ENCODE assay signal across 9 cellular contexts in genomic region chr12:56601503-56601902, GRCh38. TPM values are rescaled to one million over a fixed set of nuclear protein-coding genes. Genes with fewer than 3 reads are reported as not detected.
DNase-seq lines count a peak whose midpoint lies in the region; ATAC-seq and TF ChIP-seq lines count a peak whose summit lies in the region.
"Had no signal": no experiment of that assay in that cellular context is flagged by ENCODE, and none has a peak within 500 bp of the region (broad histone marks: within the 10 kb centered on the region; RNA-seq: fewer than 3 reads in every experiment).

No MANE protein-coding gene starts in this region.

- H2AFZ ChIP-seq in mammary epithelial cell (ENCODE audit: low read depth, low read length) = no peak overlapping the region

- ATAC-seq in GM18519 (IDR thresholded peaks at IDR 0.05; ENCODE audit: low FRiP score, unreplicated experiment) = no peak

- H3K9me3 Mint-ChIP-seq in MCF 10A (ENCODE audit: unreplicated experiment) = no peaks in the 10 kb centered on the region
- H3K9me3 Mint-ChIP-seq: CD4-positive, alpha-beta memory T cell had no signal

- BruUV-seq in MCF 10A (replicated peaks; lab: Mats Ljungman, UMichigan) (no TSS peak), mammary epithelial cell (replicated peaks; lab: Mats Ljungman, UMichigan) (no TSS peak)

- H3K9me3 ChIP-seq in mammary epithelial cell (replicated peaks; ENCODE audit: insufficient read depth, low read length) = no peaks in the 10 kb centered on the region
- H3K9me3 ChIP-seq in suprapubic skin = no peaks in the 10 kb centered on the region

- dilution Hi-C loops in mammary epithelial cell (cut with HindIII; ENCODE audit: low sequenced_read_pairs) = no loop called here

- no peak overlapping the region for H3K4me2 ChIP-seq in mammary epithelial cell (ENCODE audit: insufficient read depth, low read depth, low read length)

- no peak for TF ChIP-seq POLR2A in suprapubic skin (IDR thresholded peaks at IDR 0.05)

- H3K27me3 ChIP-seq in mammary epithelial cell (ENCODE audit: insufficient read depth, low read length) (no peaks in the 10 kb centered on the region), suprapubic skin (no peaks in the 10 kb centered on the region)

- peaks cover 98% of the 10 kb centered on the region for H3K36me3 Mint-ChIP-seq in MCF 10A (ENCODE audit: insufficient read depth, unreplicated experiment)

- intact Hi-C loops in MCF 10A (cut with micrococcal nuclease) = no loop called here
- intact Hi-C loops in mammary epithelial cell (cut with micrococcal nuclease) = no loop called here

- in situ Hi-C loops in mammary epithelial cell (cut with MboI; ENCODE audit: low sequenced_read_pairs in 2 of 2) = no loop called here

- CTCF ChIA-PET in MCF 10A (lab: Yijun Ruan, JAX) = interaction anchor here (0.6 to 4.6 kb wide), 8 partner anchors 8 to 113 kb away, joined by 4 to 32 read pairs (median 12); partner anchors contain the start of gene BAZ2A
- CTCF ChIA-PET in mammary epithelial cell (lab: Charles Lee; ENCODE audit: low non-redundant PET) = no interaction called here

- 65% methylated on average over 3 of the region's 3 CpGs for WGBS in mammary epithelial cell (ENCODE audit: low coverage, missing lambda C conversion rate)
- WGBS in suprapubic skin = 67% methylated on average over 1 of the region's 3 CpGs

- H3K9ac ChIP-seq in mammary epithelial cell (ENCODE audit: insufficient read depth, low read length) = no peak overlapping the region

- H3K79me2 ChIP-seq in mammary epithelial cell (ENCODE audit: insufficient read depth, low read length) = no peaks in the 10 kb centered on the region

- no peak for TF ChIP-seq CTCF in MCF 10A (IDR thresholded peaks at IDR 0.05; ENCODE audit: unreplicated experiment)
- TF ChIP-seq CTCF in mammary epithelial cell (conservative IDR thresholded peaks at IDR 0.05 in 1 of 2, IDR thresholded peaks at IDR 0.05 in 1 of 2; ENCODE audit: extremely low read depth in 1 of 2, insufficient read depth in 1 of 2, low read depth in 1 of 2, low read length in 2 of 2) = peak in 1 of 2 donors; percentile 19
- TF ChIP-seq CTCF in WI38 (IDR thresholded peaks at IDR 0.05; ENCODE audit: low read depth, low read length) = peak; percentile 23; the same call in 1 of the 2 replicates
- TF ChIP-seq CTCF in fibroblast of pulmonary artery (IDR thresholded peaks at IDR 0.05; ENCODE audit: low read length, missing control alignments) = peak; percentile 35
- no peak for TF ChIP-seq CTCF in suprapubic skin (IDR thresholded peaks at IDR 0.05)

- no peaks in the 10 kb centered on the region for H4K20me1 ChIP-seq in mammary epithelial cell (ENCODE audit: insufficient read depth, low read length)

- H3K4me1 ChIP-seq in mammary epithelial cell (ENCODE audit: insufficient read depth, low read length) = no peaks in the 10 kb centered on the region
- H3K4me1 ChIP-seq in suprapubic skin = peaks cover 3% of the 10 kb centered on the region

- H3K36me3 ChIP-seq in mammary epithelial cell (ENCODE audit: insufficient read depth, low read length) (peaks cover 48% of the 10 kb centered on the region), suprapubic skin (peaks cover 98% of the 10 kb centered on the region)

- POLR2A ChIA-PET in MCF 10A (lab: Yijun Ruan, JAX) = interaction anchor here (0.9 to 1.3 kb wide), 3 partner anchors 12 to 27 kb away, joined by 3 to 11 read pairs (median 3); no protein-coding TSS in a partner anchor

- H3K4me1 Mint-ChIP-seq in MCF 10A (ENCODE audit: insufficient read depth, unreplicated experiment) = no peaks in the 10 kb centered on the region
- H3K4me1 Mint-ChIP-seq: CD4-positive, alpha-beta memory T cell had no signal

- H3K4me3 ChIP-seq in mammary epithelial cell (replicated peaks in 1 of 3; ENCODE audit: insufficient read depth in 1 of 3, low read depth in 2 of 3, low read length in 3 of 3) = no peak overlapping the region
- H3K4me3 ChIP-seq in WI38 (ENCODE audit: low read depth, low read length) = no peak overlapping the region
- no peak overlapping the region for H3K4me3 ChIP-seq in fibroblast of pulmonary artery (replicated peaks; ENCODE audit: low read depth, low read length)
- no peak overlapping the region for H3K4me3 ChIP-seq in suprapubic skin

- no peaks in the 10 kb centered on the region for H3K27me3 Mint-ChIP-seq in MCF 10A (ENCODE audit: insufficient read depth, unreplicated experiment)
- H3K27me3 Mint-ChIP-seq: CD4-positive, alpha-beta memory T cell had no signal

- H3K27ac Mint-ChIP-seq in MCF 10A (ENCODE audit: low read depth, unreplicated experiment) = peak overlapping the region; percentile 23

- DNase-seq in MCF 10A (ENCODE audit: unreplicated experiment) = no peak
- no peak for DNase-seq in mammary epithelial cell
- peak; percentile 25 for DNase-seq in fibroblast of pulmonary artery (ENCODE audit: low read depth)
- DNase-seq in suprapubic skin (ENCODE audit: low spot score in 2 of 2) = no peak
- no peak for DNase-seq in NCI-H510A treated with DMSO at 0.1 percent for 48 hours (lab: John Stamatoyannopoulos, UW)
- DNase-seq in HCEC 1CT = no peak

- no peak for TF ChIP-seq EP300 in suprapubic skin (IDR thresholded peaks at IDR 0.05)

- H3K27ac ChIP-seq in mammary epithelial cell (ENCODE audit: insufficient read depth, low read depth, low read length) (no peak overlapping the region), suprapubic skin (peak overlapping the region; percentile 43)

- H3K4me3 Mint-ChIP-seq in MCF 10A (ENCODE audit: unreplicated experiment) = no peak overlapping the region
- H3K4me3 Mint-ChIP-seq: CD4-positive, alpha-beta memory T cell had no signal

RNA-seq across cellular contexts. Expression of gene BAZ2A, which starts 28.6 kb away (rescaled TPM):
- total RNA-seq in MCF 10A (2022) = 87.3 and 101 TPM in 2 replicates
- total RNA-seq in mammary epithelial cell = 10 to 100 TPM; 41.7 to 89.3 TPM
- polyA plus RNA-seq in mammary epithelial cell = 43.8 TPM
- 120 TPM for polyA minus RNA-seq in mammary epithelial cell
- 100 to 1,000 TPM in 3 of 4 donors, 10 to 100 TPM in 1; 100.0 to 243 (median 129) TPM for total RNA-seq in suprapubic skin

RNA-seq across cellular contexts. Expression of gene ATP5F1B, which starts 44.3 kb away (rescaled TPM):
- total RNA-seq in MCF 10A (2022) (719 and 909 TPM in 2 replicates), mammary epithelial cell (100 to 1,000 TPM; 374 to 617 TPM), suprapubic skin (100 to 1,000 TPM; 423 to 515 (median 438) TPM)
- polyA plus RNA-seq in mammary epithelial cell = 1,026 TPM
- polyA minus RNA-seq in mammary epithelial cell = 1,503 TPM

Comparison
In these comparisons a context has a peak if more than half of its experiments do, and no peak if none do; other contexts are left out.
1. CTCF ChIP-seq: peak in WI38 (single experiment) and fibroblast of pulmonary artery (single experiment); none in MCF 10A (single experiment) and suprapubic skin (0 of 2).